In the genomic region with DNA sequence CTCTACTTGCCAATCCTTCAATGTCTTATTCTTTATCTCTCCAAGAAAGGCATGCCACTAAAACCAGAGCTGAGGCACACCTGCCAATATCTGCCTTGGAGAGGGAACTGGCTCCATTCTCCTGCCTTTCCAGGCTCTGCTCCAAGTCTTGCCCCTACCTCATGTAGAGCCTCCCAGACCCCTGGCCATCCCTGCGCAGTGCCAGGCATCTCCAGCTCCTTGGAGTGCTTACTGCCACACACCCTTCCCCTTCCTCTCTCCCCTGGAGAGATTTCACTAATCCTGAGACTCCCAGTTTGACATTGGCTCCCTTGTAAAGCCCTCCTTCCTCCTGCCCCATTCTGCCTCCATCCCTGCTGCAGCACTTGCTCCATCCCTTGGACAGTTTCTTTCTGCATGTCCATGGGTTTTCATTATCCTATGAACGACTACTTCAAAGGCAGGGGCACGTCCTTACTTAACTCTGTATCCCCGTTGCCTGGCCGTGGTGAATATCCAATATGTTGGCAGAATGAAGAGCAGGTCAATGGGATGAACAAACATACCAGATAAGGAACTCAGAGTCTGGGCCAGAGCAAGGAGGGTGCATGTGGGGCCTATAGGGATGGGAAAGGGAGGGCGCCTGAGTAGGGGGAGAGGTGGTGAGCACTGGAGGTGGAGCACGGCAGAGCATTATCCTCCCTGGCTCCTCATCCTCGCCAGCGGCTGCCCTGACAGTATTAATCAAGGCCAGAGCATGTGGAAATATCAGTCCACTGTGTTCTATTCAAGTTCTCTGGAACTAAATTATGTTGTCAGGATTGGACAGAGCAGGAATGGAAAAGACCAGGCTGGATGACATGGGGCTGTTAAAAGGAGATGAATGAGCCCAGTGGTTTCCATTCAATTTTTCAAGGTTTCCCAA, we compare ENCODE assay signal across 34 cellular contexts.
"Had no signal": no experiment of that assay in that cellular context is flagged by ENCODE, and none has a peak within 500 bp of the region (broad histone marks: within the 10 kb centered on the region; RNA-seq: fewer than 3 reads in every experiment).

No MANE protein-coding gene starts in this region.

- H3K36me3 ChIP-seq: brain microvascular endothelial cell, MG63, Peyer's patch had no signal

- H3K9me3 ChIP-seq: MG63, Peyer's patch had no signal

- H3K9me3 Mint-ChIP-seq: activated CD4-positive, alpha-beta T cell treated with anti-CD3 and anti-CD28 coated beads, Interleukin-2, amount 10 ng/mL, durations not matched to agents 24 days and 14 days; activated CD8-positive, alpha-beta T cell treated with anti-CD3 and anti-CD28 coated beads for 36 hours; activated naive CD8-positive, alpha-beta T cell treated with anti-CD3 and anti-CD28 coated beads for 36 hours; activated T-cell treated with anti-CD3 and anti-CD28 coated beads, Interleukin-2, amount 50 U/mL, for 72 hours; activated T-helper 17 cell treated with anti-CD3 and anti-CD28 coated beads, Interleukin-2, amount 50 U/mL, for 72 hours; central memory CD8-positive, alpha-beta T cell had no signal

- H3K27ac Mint-ChIP-seq: activated CD4-positive, alpha-beta T cell treated with anti-CD3 and anti-CD28 coated beads, Interleukin-2, amount 10 ng/mL, durations not matched to agents 24 days and 14 days; activated CD8-positive, alpha-beta T cell treated with anti-CD3 and anti-CD28 coated beads for 36 hours; activated naive CD8-positive, alpha-beta T cell treated with anti-CD3 and anti-CD28 coated beads for 36 hours; activated T-cell treated with anti-CD3 and anti-CD28 coated beads, Interleukin-2, amount 50 U/mL, for 72 hours; activated T-helper 17 cell treated with anti-CD3 and anti-CD28 coated beads, Interleukin-2, amount 50 U/mL, for 72 hours had no signal

- H3K4me1 ChIP-seq: Peyer's patch had no signal

- H3K27me3 Mint-ChIP-seq: activated naive CD8-positive, alpha-beta T cell treated with anti-CD3 and anti-CD28 coated beads for 36 hours had no signal

- H3K4me1 Mint-ChIP-seq: activated CD4-positive, alpha-beta T cell treated with anti-CD3 and anti-CD28 coated beads, Interleukin-2, amount 10 ng/mL, durations not matched to agents 24 days and 14 days; activated naive CD8-positive, alpha-beta T cell treated with anti-CD3 and anti-CD28 coated beads for 36 hours; activated T-helper 17 cell treated with anti-CD3 and anti-CD28 coated beads, Interleukin-2, amount 50 U/mL, for 72 hours; central memory CD8-positive, alpha-beta T cell had no signal

- H3K4me3 Mint-ChIP-seq: activated CD4-positive, alpha-beta T cell treated with anti-CD3 and anti-CD28 coated beads, Interleukin-2, amount 10 ng/mL, durations not matched to agents 24 days and 14 days; activated CD8-positive, alpha-beta T cell treated with anti-CD3 and anti-CD28 coated beads for 36 hours; activated naive CD8-positive, alpha-beta T cell treated with anti-CD3 and anti-CD28 coated beads for 36 hours; activated T-cell treated with anti-CD3 and anti-CD28 coated beads, Interleukin-2, amount 50 U/mL, for 72 hours; activated T-helper 17 cell treated with anti-CD3 and anti-CD28 coated beads, Interleukin-2, amount 50 U/mL, for 72 hours; central memory CD8-positive, alpha-beta T cell had no signal

- H3K4me3 ChIP-seq: MG63, Peyer's patch had no signal

- DNase-seq: activated CD4-positive, alpha-beta T cell treated with anti-CD3 and anti-CD28 coated beads, Interleukin-2, amount 10 ng/mL, durations not matched to agents 24 days and 14 days; activated CD4-positive, alpha-beta T cell treated with anti-CD3 and anti-CD28 coated beads, Interleukin-2, amount 50 U/mL, for 4 hours; activated CD8-positive, alpha-beta T cell treated with anti-CD3 and anti-CD28 coated beads for 36 hours; activated effector memory CD4-positive, alpha-beta T cell treated with anti-CD3 and anti-CD28 coated beads, Interleukin-2, amount 50 U/mL, for 16 hours; activated naive CD4-positive, alpha-beta T cell; activated naive CD4-positive, alpha-beta T cell treated with anti-CD3 and anti-CD28 coated beads, Interleukin-2, amount 50 U/mL, for 16 hours; activated naive CD8-positive, alpha-beta T cell treated with anti-CD3 and anti-CD28 coated beads for 36 hours; activated T-cell treated with anti-CD3 and anti-CD28 coated beads, Interleukin-2, amount 50 U/mL, for 1 hour; activated T-cell treated with anti-CD3 and anti-CD28 coated beads, Interleukin-2, amount 50 U/mL, for 72 hours; amniotic stem cell; aorta; brain microvascular endothelial cell; Karpas-422; MG63; NCI-H1048; NCI-H1105 treated with DMSO at 0.1 percent for 48 hours; NCI-H1436; NCI-H1694; NCI-H1930; NCI-H2081 treated with DMSO at 0.1 percent for 48 hours; NCI-H226; NCI-H446 treated with DMSO at 0.1 percent for 48 hours; NCI-H526; NCI-H748 treated with DMSO at 0.1 percent for 48 hours; NK-92 treated with Interleukin-12 subunit alpha and Interleukin-12 subunit beta, amount 100 ng/mL, for 24 hours; PC-3; Peyer's patch; RPMI8226; SW 1271; T-helper 1 cell; T-helper 2 cell; T-helper 9 cell had no signal

- H3K27me3 ChIP-seq: MG63, Peyer's patch had no signal

- H3K27ac ChIP-seq: brain microvascular endothelial cell, Peyer's patch had no signal

- H3K36me3 Mint-ChIP-seq: activated naive CD8-positive, alpha-beta T cell treated with anti-CD3 and anti-CD28 coated beads for 36 hours had no signal

- ATAC-seq: activated CD8-positive, alpha-beta T cell treated with anti-CD3 and anti-CD28 coated beads for 36 hours; activated T-cell treated with anti-CD3 and anti-CD28 coated beads, Interleukin-2, amount 50 U/mL, for 72 hours; activated T-helper 17 cell treated with anti-CD3 and anti-CD28 coated beads, Interleukin-2, amount 50 U/mL, for 72 hours; PC-3 had no signal
